ENCODE assay signal across 1 cellular context in genomic region chr11:126303623-126304456, GRCh38.
TF ChIP-seq lines count a peak whose summit lies in the region.

A gene with protein sequence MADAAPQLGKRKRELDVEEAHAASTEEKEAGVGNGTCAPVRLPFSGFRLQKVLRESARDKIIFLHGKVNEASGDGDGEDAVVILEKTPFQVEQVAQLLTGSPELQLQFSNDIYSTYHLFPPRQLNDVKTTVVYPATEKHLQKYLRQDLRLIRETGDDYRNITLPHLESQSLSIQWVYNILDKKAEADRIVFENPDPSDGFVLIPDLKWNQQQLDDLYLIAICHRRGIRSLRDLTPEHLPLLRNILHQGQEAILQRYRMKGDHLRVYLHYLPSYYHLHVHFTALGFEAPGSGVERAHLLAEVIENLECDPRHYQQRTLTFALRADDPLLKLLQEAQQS (plus strand): TSS chr11:126304060. CDS start chr11:126304081, 21 bp downstream.

TF ChIP-seq in HepG2, 621 proteins besides CTCF, POLR2A, EP300 and RAD21 (continued from another document and continues in another):
- peak; percentile 11; the same call in 1 of the 2 replicates for TF ChIP-seq HOMEZ (CRISPR knock-in tag; IDR thresholded peaks at IDR 0.05; ENCODE audit: low read depth)
- TF ChIP-seq NRL (CRISPR knock-in tag; IDR thresholded peaks at IDR 0.05; ENCODE audit: borderline replicate concordance) = peak; percentile 98
- TF ChIP-seq, protein P1, sequence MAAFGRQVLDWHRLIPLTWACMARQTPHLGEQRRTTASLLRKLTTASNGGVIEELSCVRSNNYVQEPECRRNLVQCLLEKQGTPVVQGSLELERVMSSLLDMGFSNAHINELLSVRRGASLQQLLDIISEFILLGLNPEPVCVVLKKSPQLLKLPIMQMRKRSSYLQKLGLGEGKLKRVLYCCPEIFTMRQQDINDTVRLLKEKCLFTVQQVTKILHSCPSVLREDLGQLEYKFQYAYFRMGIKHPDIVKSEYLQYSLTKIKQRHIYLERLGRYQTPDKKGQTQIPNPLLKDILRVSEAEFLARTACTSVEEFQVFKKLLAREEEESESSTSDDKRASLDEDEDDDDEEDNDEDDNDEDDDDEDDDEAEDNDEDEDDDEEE (CRISPR knock-in tag; IDR thresholded peaks at IDR 0.05) = peak; percentile 59
- no peak for TF ChIP-seq MAFG (CRISPR knock-in tag; IDR thresholded peaks at IDR 0.05)
- TF ChIP-seq ZNF224 (CRISPR knock-in tag; IDR thresholded peaks at IDR 0.05) = no peak
- TF ChIP-seq ZNF281 (CRISPR knock-in tag; IDR thresholded peaks at IDR 0.05; ENCODE audit: borderline replicate concordance) = peak; percentile 21; the same call in 1 of the 2 replicates
- peak; percentile 65 for TF ChIP-seq TARDBP (CRISPR knock-in tag; IDR thresholded peaks at IDR 0.05)
- TF ChIP-seq CHD2 (IDR thresholded peaks at IDR 0.05; ENCODE audit: low read depth, low read length) = no peak; the same call in 1 of the 2 replicates
- no peak for TF ChIP-seq HNF4G (IDR thresholded peaks at IDR 0.05; ENCODE audit: borderline replicate concordance, low read depth, low read length)
- no peak for TF ChIP-seq HNF4G (CRISPR knock-in tag; IDR thresholded peaks at IDR 0.05; ENCODE audit: borderline replicate concordance, low read depth)
- TF ChIP-seq PRDM10 (CRISPR knock-in tag; IDR thresholded peaks at IDR 0.05; ENCODE audit: low read depth) = peak; percentile 97
- peak; percentile 49 for TF ChIP-seq ZNF160 (CRISPR knock-in tag; IDR thresholded peaks at IDR 0.05)
- no peak for TF ChIP-seq HNRNPL (IDR thresholded peaks at IDR 0.05; ENCODE audit: low read depth, low read length)
- TF ChIP-seq JUND (CRISPR knock-in tag; IDR thresholded peaks at IDR 0.05) = peak; percentile 72
- TF ChIP-seq HDAC6 (IDR thresholded peaks at IDR 0.05; ENCODE audit: low read depth, low read length) = no peak
- peak; percentile 90 for TF ChIP-seq ZNF768 (CRISPR knock-in tag; IDR thresholded peaks at IDR 0.05)
- no peak for TF ChIP-seq ZNF496 (CRISPR knock-in tag; IDR thresholded peaks at IDR 0.05; ENCODE audit: insufficient replicate concordance)
- TF ChIP-seq KAT7 (CRISPR knock-in tag; IDR thresholded peaks at IDR 0.05; ENCODE audit: borderline replicate concordance) = peak; percentile 78; the same call in 1 of the 2 replicates
- TF ChIP-seq ZNF34 (CRISPR knock-in tag; IDR thresholded peaks at IDR 0.05; ENCODE audit: borderline replicate concordance) = no peak
- TF ChIP-seq RFX5 (IDR thresholded peaks at IDR 0.05; ENCODE audit: low read depth, low read length) = no peak
- peak; percentile 47; the same call in 1 of the 2 replicates for TF ChIP-seq MAZ (IDR thresholded peaks at IDR 0.05; ENCODE audit: borderline replicate concordance, low read depth, low read length)
- peak; percentile 90 for TF ChIP-seq MAZ (CRISPR knock-in tag; IDR thresholded peaks at IDR 0.05; ENCODE audit: low read depth)
- TF ChIP-seq ZNF766 (CRISPR knock-in tag; IDR thresholded peaks at IDR 0.05; ENCODE audit: borderline replicate concordance) = 0 out of 2 replicates have a peak, but pooled peaks have one; percentile 76
- peak in 1 of 2 experiments; percentile 46; a peak in 1 of 4 replicates for TF ChIP-seq REST (IDR thresholded peaks at IDR 0.05; ENCODE audit: borderline replicate concordance in 1 of 2, low read depth in 1 of 2, low read length in 2 of 2)
- TF ChIP-seq ZFP41 (CRISPR knock-in tag; IDR thresholded peaks at IDR 0.05; ENCODE audit: borderline replicate concordance) = no peak; the same call in 1 of the 2 replicates
- no peak for TF ChIP-seq NFE2 (CRISPR knock-in tag; IDR thresholded peaks at IDR 0.05)
- TF ChIP-seq ZBTB38 (CRISPR knock-in tag; IDR thresholded peaks at IDR 0.05) = peak; percentile 85
- TF ChIP-seq, protein P2, sequence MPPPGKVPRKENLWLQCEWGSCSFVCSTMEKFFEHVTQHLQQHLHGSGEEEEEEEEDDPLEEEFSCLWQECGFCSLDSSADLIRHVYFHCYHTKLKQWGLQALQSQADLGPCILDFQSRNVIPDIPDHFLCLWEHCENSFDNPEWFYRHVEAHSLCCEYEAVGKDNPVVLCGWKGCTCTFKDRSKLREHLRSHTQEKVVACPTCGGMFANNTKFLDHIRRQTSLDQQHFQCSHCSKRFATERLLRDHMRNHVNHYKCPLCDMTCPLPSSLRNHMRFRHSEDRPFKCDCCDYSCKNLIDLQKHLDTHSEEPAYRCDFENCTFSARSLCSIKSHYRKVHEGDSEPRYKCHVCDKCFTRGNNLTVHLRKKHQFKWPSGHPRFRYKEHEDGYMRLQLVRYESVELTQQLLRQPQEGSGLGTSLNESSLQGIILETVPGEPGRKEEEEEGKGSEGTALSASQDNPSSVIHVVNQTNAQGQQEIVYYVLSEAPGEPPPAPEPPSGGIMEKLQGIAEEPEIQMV (CRISPR knock-in tag; IDR thresholded peaks at IDR 0.05; ENCODE audit: low read depth) = peak; percentile 88; the same call in 1 of the 2 replicates
- TF ChIP-seq ZNF546 (CRISPR knock-in tag; conservative IDR thresholded peaks at IDR 0.05) = peak; percentile 88
- peak; percentile 91 for TF ChIP-seq HNF1B (CRISPR knock-in tag; IDR thresholded peaks at IDR 0.05)
- peak; percentile 47 for TF ChIP-seq ZNF263 (CRISPR knock-in tag; IDR thresholded peaks at IDR 0.05)
- no peak for TF ChIP-seq ZFP1 (CRISPR knock-in tag; IDR thresholded peaks at IDR 0.05)
- no peak for TF ChIP-seq ELF4 (CRISPR knock-in tag; IDR thresholded peaks at IDR 0.05; ENCODE audit: borderline replicate concordance)
- TF ChIP-seq E2F1 (CRISPR knock-in tag; IDR thresholded peaks at IDR 0.05) = peak; percentile 45; the same call in 1 of the 2 replicates
- TF ChIP-seq, protein P3, sequence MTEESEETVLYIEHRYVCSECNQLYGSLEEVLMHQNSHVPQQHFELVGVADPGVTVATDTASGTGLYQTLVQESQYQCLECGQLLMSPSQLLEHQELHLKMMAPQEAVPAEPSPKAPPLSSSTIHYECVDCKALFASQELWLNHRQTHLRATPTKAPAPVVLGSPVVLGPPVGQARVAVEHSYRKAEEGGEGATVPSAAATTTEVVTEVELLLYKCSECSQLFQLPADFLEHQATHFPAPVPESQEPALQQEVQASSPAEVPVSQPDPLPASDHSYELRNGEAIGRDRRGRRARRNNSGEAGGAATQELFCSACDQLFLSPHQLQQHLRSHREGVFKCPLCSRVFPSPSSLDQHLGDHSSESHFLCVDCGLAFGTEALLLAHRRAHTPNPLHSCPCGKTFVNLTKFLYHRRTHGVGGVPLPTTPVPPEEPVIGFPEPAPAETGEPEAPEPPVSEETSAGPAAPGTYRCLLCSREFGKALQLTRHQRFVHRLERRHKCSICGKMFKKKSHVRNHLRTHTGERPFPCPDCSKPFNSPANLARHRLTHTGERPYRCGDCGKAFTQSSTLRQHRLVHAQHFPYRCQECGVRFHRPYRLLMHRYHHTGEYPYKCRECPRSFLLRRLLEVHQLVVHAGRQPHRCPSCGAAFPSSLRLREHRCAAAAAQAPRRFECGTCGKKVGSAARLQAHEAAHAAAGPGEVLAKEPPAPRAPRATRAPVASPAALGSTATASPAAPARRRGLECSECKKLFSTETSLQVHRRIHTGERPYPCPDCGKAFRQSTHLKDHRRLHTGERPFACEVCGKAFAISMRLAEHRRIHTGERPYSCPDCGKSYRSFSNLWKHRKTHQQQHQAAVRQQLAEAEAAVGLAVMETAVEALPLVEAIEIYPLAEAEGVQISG (CRISPR knock-in tag; IDR thresholded peaks at IDR 0.05) = peak; percentile 88
